8 cellular contexts compared by ENCODE assay signal in genomic region chr7:79298145-79298760, GRCh38.
DNase-seq lines count a peak whose midpoint lies in the region; ATAC-seq and TF ChIP-seq lines count a peak whose summit lies in the region.

No MANE protein-coding gene starts in this region.

- peak; percentile 47 for ATAC-seq in HG02678 (IDR thresholded peaks at IDR 0.05; ENCODE audit: unreplicated experiment)
- ATAC-seq in HG03460 (IDR thresholded peaks at IDR 0.05; ENCODE audit: unreplicated experiment) = no peak

- H3K9me3 ChIP-seq in Peyer's patch = peaks cover 0 to 4% (median 0%) of the 10 kb centered on the region in 4 donors

- TF ChIP-seq POLR2A in Peyer's patch (IDR thresholded peaks at IDR 0.05) (no peak), erythroblast (IDR thresholded peaks at IDR 0.05; ENCODE audit: low read length) (no peak)

- no peak overlapping the region for H3K4me3 ChIP-seq in Peyer's patch

- H3K4me1 ChIP-seq in Peyer's patch = no peaks in the 10 kb centered on the region

- no peak overlapping the region for H3K27ac ChIP-seq in Peyer's patch

- no peaks in the 10 kb centered on the region for H3K27me3 ChIP-seq in Peyer's patch

- peak in 5 of 6 experiments; percentile 36 to 60 (median 58) for TF ChIP-seq CTCF in Peyer's patch (IDR thresholded peaks at IDR 0.05)

- no peaks in the 10 kb centered on the region for H3K36me3 ChIP-seq in Peyer's patch

- peak; percentile 43 to 80 (median 77) for DNase-seq in NCI-H1417 (lab: John Stamatoyannopoulos, UW)
- no peak for DNase-seq in NCI-H1417 treated with DMSO at 0.1 percent for 48 hours (lab: John Stamatoyannopoulos, UW)
- DNase-seq in Peyer's patch = no peak
- DNase-seq in erythroblast (lab: John Stamatoyannopoulos, UW) = peak; percentile 17 to 54
- DNase-seq in pons (ENCODE audit: low spot score) = peak; percentile 91
- no peak for DNase-seq in activated CD4-positive, alpha-beta T cell treated with anti-CD3 and anti-CD28 coated beads, Interleukin-2, amount 50 U/mL, for 4 hours

Comparison
In these comparisons a context has a peak if more than half of its experiments do, and no peak if none do; other contexts are left out.
1. DNase-seq: peak in NCI-H1417 (3 of 3), erythroblast (2 of 2) and pons (single experiment); none in NCI-H1417 treated with DMSO at 0.1 percent for 48 hours (single experiment), Peyer's patch (0 of 3) and activated CD4-positive, alpha-beta T cell treated with anti-CD3 and anti-CD28 coated beads, Interleukin-2, amount 50 U/mL, for 4 hours (0 of 2).